ENCODE assay signal across 9 cellular contexts in genomic region chr1:41122851-41123518, GRCh38.
DNase-seq lines count a peak whose midpoint lies in the region; ATAC-seq and TF ChIP-seq lines count a peak whose summit lies in the region.
"Had no signal": no experiment of that assay in that cellular context is flagged by ENCODE, and none has a peak within 500 bp of the region (broad histone marks: within the 10 kb centered on the region; RNA-seq: fewer than 3 reads in every experiment).

No MANE protein-coding gene starts in this region.

- no peaks in the 10 kb centered on the region for H3K27me3 Mint-ChIP-seq in stimulated activated naive CD8-positive, alpha-beta T cell treated with anti-CD3 and anti-CD28 coated beads, Interleukin-15, amount 100 ng/mL, for 72 hours

- H3K27ac Mint-ChIP-seq in stimulated activated naive CD8-positive, alpha-beta T cell treated with anti-CD3 and anti-CD28 coated beads, Interleukin-15, amount 100 ng/mL, for 72 hours, result no peak overlapping the region

- peak; percentile 39 for ATAC-seq in stimulated activated naive CD8-positive, alpha-beta T cell treated with anti-CD3 and anti-CD28 coated beads, Interleukin-15, amount 100 ng/mL, for 72 hours

- H3K4me3 Mint-ChIP-seq in stimulated activated naive CD8-positive, alpha-beta T cell treated with anti-CD3 and anti-CD28 coated beads, Interleukin-15, amount 100 ng/mL, for 72 hours, result no peak overlapping the region

- H3K4me3 ChIP-seq in LNCaP clone FGC (ENCODE audit: low read depth, low read length) (no peak overlapping the region), WI38 (ENCODE audit: low read depth, low read length) (no peak overlapping the region)
- H3K4me3 ChIP-seq: BLaER1 had no signal

- H3K4me1 Mint-ChIP-seq in stimulated activated naive CD8-positive, alpha-beta T cell treated with anti-CD3 and anti-CD28 coated beads, Interleukin-15, amount 100 ng/mL, for 72 hours, result no peaks in the 10 kb centered on the region

- DNase-seq in NCI-H1417 (lab: John Stamatoyannopoulos, UW), result peak; percentile 2 to 18 (median 17)
- DNase-seq in NCI-H1417 treated with DMSO at 0.1 percent for 48 hours (lab: John Stamatoyannopoulos, UW), result no peak
- DNase-seq in LNCaP clone FGC (ENCODE audit: low read depth), result peak; percentile 31
- DNase-seq in glomerular visceral epithelial cell (ENCODE audit: extremely low spot score), result peak; percentile 65
- DNase-seq in stimulated activated naive CD8-positive, alpha-beta T cell treated with anti-CD3 and anti-CD28 coated beads, Interleukin-15, amount 100 ng/mL, for 72 hours, result peak in 1 of 2 donors; percentile 1
- no peak for DNase-seq in pons (ENCODE audit: low spot score)
- DNase-seq in NCI-H146 (lab: John Stamatoyannopoulos, UW), result no peak

- H3K9me3 Mint-ChIP-seq in stimulated activated naive CD8-positive, alpha-beta T cell treated with anti-CD3 and anti-CD28 coated beads, Interleukin-15, amount 100 ng/mL, for 72 hours, result no peaks in the 10 kb centered on the region

- peak; percentile 60 for TF ChIP-seq CTCF in LNCaP clone FGC (IDR thresholded peaks at IDR 0.05; ENCODE audit: control insufficient read depth, extremely low read depth, insufficient read depth)
- peak; percentile 49 for TF ChIP-seq CTCF in WI38 (IDR thresholded peaks at IDR 0.05; ENCODE audit: low read depth, low read length)

Comparison
In these comparisons a context has a peak if more than half of its experiments do, and no peak if none do; other contexts are left out.
1. DNase-seq: peak in NCI-H1417 (3 of 3), LNCaP clone FGC (single experiment) and glomerular visceral epithelial cell (single experiment); none in NCI-H1417 treated with DMSO at 0.1 percent for 48 hours (single experiment), pons (single experiment) and NCI-H146 (single experiment).